8 cellular contexts compared by ENCODE assay signal in the genomic region with DNA sequence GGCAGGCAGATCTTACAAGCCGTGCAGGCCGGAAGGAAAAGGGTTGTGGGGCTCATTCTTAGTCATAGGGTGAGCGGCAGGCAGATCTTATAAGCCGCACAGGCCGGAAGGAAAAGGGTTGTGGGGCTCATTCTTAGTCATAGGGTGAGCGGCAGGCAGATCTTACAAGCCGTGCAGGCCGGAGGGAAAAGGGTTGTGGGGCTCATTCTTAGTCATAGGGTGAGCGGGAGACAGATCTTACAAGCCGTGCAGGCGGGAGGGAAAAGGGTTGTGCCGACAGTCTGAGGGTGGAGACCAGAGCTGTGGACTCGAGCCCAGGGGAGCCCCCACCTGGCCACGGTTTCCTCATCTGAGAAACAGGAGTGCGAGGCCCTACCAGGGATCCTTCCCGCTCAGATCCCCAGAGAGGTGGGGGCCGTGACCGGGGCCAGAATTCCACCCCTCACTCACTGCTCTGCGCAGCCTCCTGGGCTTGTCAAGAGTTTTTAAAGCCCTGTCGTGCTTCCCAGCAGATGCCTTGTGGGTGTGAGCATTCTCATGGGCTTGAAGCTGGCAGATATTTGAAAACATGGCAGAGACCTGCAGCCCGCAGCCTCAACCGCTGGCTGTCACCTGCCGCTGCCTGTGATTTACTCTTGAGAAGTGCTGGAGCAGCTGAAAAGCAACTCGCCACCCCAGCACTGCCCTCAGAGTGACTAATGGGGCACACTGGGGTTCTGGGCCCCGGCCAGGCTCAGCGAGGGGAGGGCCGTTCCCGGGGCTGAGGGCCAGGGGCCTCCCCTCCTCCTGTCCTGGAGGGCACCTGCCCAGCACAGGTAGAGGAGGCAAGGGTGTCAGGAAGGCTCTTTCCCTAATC. TPM values are rescaled to one million over a fixed set of nuclear protein-coding genes. Genes with fewer than 3 reads are reported as not detected.
DNase-seq lines count a peak whose midpoint lies in the region; ATAC-seq and TF ChIP-seq lines count a peak whose summit lies in the region.

No MANE protein-coding gene starts in this region.

- ATAC-seq in GM18868 (IDR thresholded peaks at IDR 0.05; ENCODE audit: unreplicated experiment) (peak; percentile 83), HG03108 (IDR thresholded peaks at IDR 0.05; ENCODE audit: unreplicated experiment) (peak; percentile 73), SK-N-SH treated with all-trans-retinoic acid at 6 μM for 48 hours (peak; percentile 83)

- WGBS in hepatocyte (ENCODE audit: low lambda C conversion rate, missing lambda C conversion rate): 81% methylated on average over 28 of the region's 28 CpGs

- H3K4me1 ChIP-seq in hepatocyte (ENCODE audit: insufficient read depth): no peaks in the 10 kb centered on the region

- DNase-seq in activated naive CD4-positive, alpha-beta T cell treated with Interleukin-2 at 50 U/mL for 16 hours: peak; percentile 88
- DNase-seq in hepatocyte (ENCODE audit: low spot score): peak; percentile 51
- DNase-seq in stimulated activated CD4-positive, alpha-beta T cell treated with anti-CD3 and anti-CD28 coated beads, TNF-alpha, amount 100 ng/mL, for 4 hours (ENCODE audit: low read depth in 3 of 3): peak; percentile 49 to 67 (median 66)
- no peak for DNase-seq in NCI-H446 (lab: John Stamatoyannopoulos, UW)
- DNase-seq in NAMALWA (ENCODE audit: low spot score): no peak

- no peaks in the 10 kb centered on the region for H3K36me3 ChIP-seq in hepatocyte (replicated peaks; ENCODE audit: insufficient read depth, low read depth)

- H4K20me1 ChIP-seq in hepatocyte (ENCODE audit: insufficient read depth, poor library complexity, severe bottlenecking): no peaks in the 10 kb centered on the region

- H3K4me2 ChIP-seq in hepatocyte: no peak overlapping the region

- no peak overlapping the region for H2AFZ ChIP-seq in hepatocyte

- H3K27ac ChIP-seq in hepatocyte: no peak overlapping the region

- no peaks in the 10 kb centered on the region for H3K79me2 ChIP-seq in hepatocyte

- TF ChIP-seq CTCF in hepatocyte (IDR thresholded peaks at IDR 0.05; ENCODE audit: poor library complexity): no peak

- H3K9me3 ChIP-seq in hepatocyte (ENCODE audit: low read depth): no peaks in the 10 kb centered on the region

- H3K4me3 ChIP-seq in hepatocyte: no peak overlapping the region

- no peaks in the 10 kb centered on the region for H3K27me3 ChIP-seq in hepatocyte

- no peaks in the 10 kb centered on the region for H3K9me2 ChIP-seq in hepatocyte (replicated peaks; ENCODE audit: insufficient read depth)

TF ChIP-seq in SK-N-SH treated with all-trans-retinoic acid at 6 μM for 48 hours, 23 proteins besides CTCF, POLR2A, EP300 and RAD21:
- TF ChIP-seq BACH2 (CRISPR knock-in tag; IDR thresholded peaks at IDR 0.05; ENCODE audit: borderline replicate concordance) (no peak), SNAI2 (CRISPR knock-in tag; IDR thresholded peaks at IDR 0.05) (no peak), ZFP30 (CRISPR knock-in tag; IDR thresholded peaks at IDR 0.05) (no peak), OSR1 (CRISPR knock-in tag; IDR thresholded peaks at IDR 0.05) (no peak), ESRRG (CRISPR knock-in tag; IDR thresholded peaks at IDR 0.05) (no peak)
- TF ChIP-seq, protein P1, sequence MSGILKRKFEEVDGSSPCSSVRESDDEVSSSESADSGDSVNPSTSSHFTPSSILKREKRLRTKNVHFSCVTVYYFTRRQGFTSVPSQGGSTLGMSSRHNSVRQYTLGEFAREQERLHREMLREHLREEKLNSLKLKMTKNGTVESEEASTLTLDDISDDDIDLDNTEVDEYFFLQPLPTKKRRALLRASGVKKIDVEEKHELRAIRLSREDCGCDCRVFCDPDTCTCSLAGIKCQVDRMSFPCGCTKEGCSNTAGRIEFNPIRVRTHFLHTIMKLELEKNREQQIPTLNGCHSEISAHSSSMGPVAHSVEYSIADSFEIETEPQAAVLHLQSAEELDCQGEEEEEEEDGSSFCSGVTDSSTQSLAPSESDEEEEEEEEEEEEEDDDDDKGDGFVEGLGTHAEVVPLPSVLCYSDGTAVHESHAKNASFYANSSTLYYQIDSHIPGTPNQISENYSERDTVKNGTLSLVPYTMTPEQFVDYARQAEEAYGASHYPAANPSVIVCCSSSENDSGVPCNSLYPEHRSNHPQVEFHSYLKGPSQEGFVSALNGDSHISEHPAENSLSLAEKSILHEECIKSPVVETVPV (CRISPR knock-in tag; IDR thresholded peaks at IDR 0.05): no peak

RNA-seq across cellular contexts. Expression of a gene that starts 31.9 kb away (rescaled TPM):
- total RNA-seq in hepatocyte: 0.08 and 0.37 TPM in 2 replicates
- polyA plus RNA-seq in hepatocyte: 0.09 TPM in 1 of 2 replicates, not detected in the other

RNA-seq across cellular contexts. Expression of a gene that starts 55.8 kb away (rescaled TPM):
- 14.0 and 18.9 TPM in 2 replicates for total RNA-seq in hepatocyte
- 18.9 and 20.5 TPM in 2 replicates for polyA plus RNA-seq in hepatocyte

Comparison
In these comparisons a context has a peak if more than half of its experiments do, and no peak if none do; other contexts are left out.
1. DNase-seq: peak in activated naive CD4-positive, alpha-beta T cell treated with Interleukin-2 at 50 U/mL for 16 hours (single experiment), hepatocyte (single experiment) and stimulated activated CD4-positive, alpha-beta T cell treated with anti-CD3 and anti-CD28 coated beads, TNF-alpha, amount 100 ng/mL, for 4 hours (3 of 3); none in NCI-H446 (0 of 2) and NAMALWA (single experiment).
2. Peak in every context shown above with its lines, with median percentiles within 50 percentile points of each other: ATAC-seq.